16 cellular contexts compared by ENCODE assay signal in the genomic region with DNA sequence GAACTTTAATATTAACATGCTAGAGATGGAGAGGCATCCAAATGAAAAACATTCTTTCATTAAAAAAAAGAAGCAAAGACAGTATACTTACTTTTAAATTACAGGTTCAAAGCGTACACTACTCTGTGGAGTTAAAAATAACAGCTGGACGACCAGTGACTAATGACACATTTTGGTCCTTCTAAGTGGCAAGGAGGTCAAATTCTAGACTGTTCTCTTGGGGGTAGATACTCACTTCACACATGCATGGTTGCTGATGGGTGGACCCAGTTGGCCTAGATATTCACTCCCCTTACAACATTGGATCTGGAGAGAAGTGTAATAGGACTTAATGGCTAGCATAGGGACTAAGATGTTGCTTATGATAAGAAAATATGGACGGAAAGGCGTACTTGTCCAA.
DNase-seq lines count a peak whose midpoint lies in the region; ATAC-seq and TF ChIP-seq lines count a peak whose summit lies in the region.
"Had no signal": no experiment of that assay in that cellular context is flagged by ENCODE, and none has a peak within 500 bp of the region (broad histone marks: within the 10 kb centered on the region; RNA-seq: fewer than 3 reads in every experiment).

No MANE protein-coding gene starts in this region.

- intact Hi-C loops in gastrocnemius medialis (cut with DNase I; ENCODE audit: low total_unique reads) = no loop called here
- intact Hi-C loops in sciatic nerve (cut with DNase I) = no loop called here

- in situ Hi-C loops in gastrocnemius medialis (cut with MboI; ENCODE audit: low sequenced_read_pairs in 4 of 4) = no loop called here

- peak; percentile 43 to 77 for ATAC-seq in gastrocnemius medialis
- no peak for ATAC-seq in HG03039 (IDR thresholded peaks at IDR 0.05; ENCODE audit: unreplicated experiment)
- no peak for ATAC-seq in sciatic nerve
- ATAC-seq: A549, GM12878 had no signal

- DNase-seq in LHCN-M2 (ENCODE audit: low read depth) (peak; percentile 15), caudate nucleus (lab: John Stamatoyannopoulos, UW) (no peak), gastrocnemius medialis (no peak), LoVo (ENCODE audit: low spot score) (no peak), NCI-H146 treated with DMSO at 0.1 percent for 48 hours (lab: John Stamatoyannopoulos, UW; ENCODE audit: unreplicated experiment) (no peak), sciatic nerve (ENCODE audit: low spot score) (no peak)
- DNase-seq: BE2C; CD4-positive, alpha-beta memory T cell; DMS79; GOT3; H9 had no signal

- H3K9me3 ChIP-seq in gastrocnemius medialis = no peaks in the 10 kb centered on the region
- H3K9me3 ChIP-seq: A549, BE2C had no signal

- H3K27ac ChIP-seq in caudate nucleus (ENCODE audit: low read depth, low read length) (peak overlapping the region; percentile 63), layer of hippocampus (ENCODE audit: low read depth, low read length) (peak overlapping the region; percentile 78), gastrocnemius medialis (no peak overlapping the region)
- H3K27ac ChIP-seq: A549, C4-2B had no signal

- H3K4me3 ChIP-seq in gastrocnemius medialis = no peak overlapping the region
- H3K4me3 ChIP-seq: A549, GM12878 had no signal

- no peak for TF ChIP-seq CTCF in gastrocnemius medialis (IDR thresholded peaks at IDR 0.05 in 4 of 5, conservative IDR thresholded peaks at IDR 0.05 in 1 of 5)

- TF ChIP-seq POLR2A in gastrocnemius medialis (IDR thresholded peaks at IDR 0.05) = no peak

- H3K4me1 ChIP-seq in gastrocnemius medialis = peaks cover 5 to 14% of the 10 kb centered on the region in 2 donors
- H3K4me1 ChIP-seq: A549, BE2C had no signal

- no peaks in the 10 kb centered on the region for H3K36me3 ChIP-seq in gastrocnemius medialis
- H3K36me3 ChIP-seq: BE2C had no signal

- H3K27me3 ChIP-seq in layer of hippocampus (ENCODE audit: control insufficient read depth, insufficient read depth, low read length) (no peaks in the 10 kb centered on the region), gastrocnemius medialis (no peaks in the 10 kb centered on the region)
- H3K27me3 ChIP-seq: BE2C had no signal

Comparison
In these comparisons a context has a peak if more than half of its experiments do, and no peak if none do; other contexts are left out.
1. H3K27ac ChIP-seq: peak in caudate nucleus (single experiment) and layer of hippocampus (single experiment); none in gastrocnemius medialis (0 of 4).
2. ATAC-seq: peak in gastrocnemius medialis (2 of 2); none in HG03039 (single experiment) and sciatic nerve (single experiment).